ENCODE assay signal across 1 cellular context in the genomic region with DNA sequence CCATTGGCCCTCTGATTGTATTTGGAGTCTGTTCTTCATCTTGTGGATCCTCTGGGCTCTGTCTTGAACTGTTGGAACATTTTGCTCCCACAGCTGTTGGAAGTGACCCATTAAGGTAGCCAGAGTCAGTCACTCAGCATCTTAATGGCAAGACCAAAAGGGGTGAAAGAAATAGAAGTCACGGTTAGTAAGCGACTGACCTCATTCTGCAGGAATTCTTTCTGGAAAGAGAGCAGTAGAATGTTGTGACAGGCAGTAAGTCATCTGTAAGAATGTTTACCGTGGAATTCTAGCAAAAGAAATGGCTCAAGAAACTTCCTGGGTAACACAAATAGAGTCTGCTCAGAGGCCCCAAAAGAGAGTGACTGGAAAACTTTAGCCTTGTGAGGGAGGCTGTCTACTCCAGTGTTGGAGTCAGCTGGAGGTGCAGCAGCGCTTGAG.
TF ChIP-seq lines count a peak whose summit lies in the region.

No MANE protein-coding gene starts in this region.

TF ChIP-seq in SK-N-SH, 30 proteins besides CTCF, POLR2A, EP300 and RAD21 (continued from another document):
- TF ChIP-seq, protein P1, sequence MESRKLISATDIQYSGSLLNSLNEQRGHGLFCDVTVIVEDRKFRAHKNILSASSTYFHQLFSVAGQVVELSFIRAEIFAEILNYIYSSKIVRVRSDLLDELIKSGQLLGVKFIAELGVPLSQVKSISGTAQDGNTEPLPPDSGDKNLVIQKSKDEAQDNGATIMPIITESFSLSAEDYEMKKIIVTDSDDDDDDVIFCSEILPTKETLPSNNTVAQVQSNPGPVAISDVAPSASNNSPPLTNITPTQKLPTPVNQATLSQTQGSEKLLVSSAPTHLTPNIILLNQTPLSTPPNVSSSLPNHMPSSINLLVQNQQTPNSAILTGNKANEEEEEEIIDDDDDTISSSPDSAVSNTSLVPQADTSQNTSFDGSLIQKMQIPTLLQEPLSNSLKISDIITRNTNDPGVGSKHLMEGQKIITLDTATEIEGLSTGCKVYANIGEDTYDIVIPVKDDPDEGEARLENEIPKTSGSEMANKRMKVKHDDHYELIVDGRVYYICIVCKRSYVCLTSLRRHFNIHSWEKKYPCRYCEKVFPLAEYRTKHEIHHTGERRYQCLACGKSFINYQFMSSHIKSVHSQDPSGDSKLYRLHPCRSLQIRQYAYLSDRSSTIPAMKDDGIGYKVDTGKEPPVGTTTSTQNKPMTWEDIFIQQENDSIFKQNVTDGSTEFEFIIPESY (IDR thresholded peaks at IDR 0.05; ENCODE audit: borderline replicate concordance, low read depth) = no peak
- TF ChIP-seq SMC3 (IDR thresholded peaks at IDR 0.05; ENCODE audit: low read depth, low read length) (no peak), EZH2phosphoT487 (IDR thresholded peaks at IDR 0.05; ENCODE audit: borderline replicate concordance, low read depth) (no peak), MEF2A (IDR thresholded peaks at IDR 0.05; ENCODE audit: borderline replicate concordance, low read depth) (peak; percentile 41; the same call in 1 of the 2 replicates), SIN3A (IDR thresholded peaks at IDR 0.05; ENCODE audit: borderline replicate concordance, low read depth, low read length) (peak; percentile 44; the same call in 1 of the 2 replicates), TAF1 (IDR thresholded peaks at IDR 0.05; ENCODE audit: borderline replicate concordance, low read depth, low read length) (peak; percentile 12; the same call in 1 of the 2 replicates), FOXJ3 (CRISPR knock-in tag; IDR thresholded peaks at IDR 0.05) (no peak), CHD2 (IDR thresholded peaks at IDR 0.05; ENCODE audit: low read length, partially characterized antibody) (no peak), RCOR1 (IDR thresholded peaks at IDR 0.05; ENCODE audit: low read length) (no peak), NRF1 (IDR thresholded peaks at IDR 0.05; ENCODE audit: low read depth, low read length) (no peak), GATA2 (CRISPR knock-in tag; IDR thresholded peaks at IDR 0.05) (no peak), RXRA (IDR thresholded peaks at IDR 0.05; ENCODE audit: borderline replicate concordance, low read depth) (peak; percentile 74; the same call in 1 of the 2 replicates), ELF1 (IDR thresholded peaks at IDR 0.05) (no peak), FOXM1 (IDR thresholded peaks at IDR 0.05; ENCODE audit: low read depth) (0 out of 2 replicates have a peak, but pooled peaks have one; percentile 64), GABPA (IDR thresholded peaks at IDR 0.05; ENCODE audit: low read depth) (no peak)
- TF ChIP-seq, protein P2, sequence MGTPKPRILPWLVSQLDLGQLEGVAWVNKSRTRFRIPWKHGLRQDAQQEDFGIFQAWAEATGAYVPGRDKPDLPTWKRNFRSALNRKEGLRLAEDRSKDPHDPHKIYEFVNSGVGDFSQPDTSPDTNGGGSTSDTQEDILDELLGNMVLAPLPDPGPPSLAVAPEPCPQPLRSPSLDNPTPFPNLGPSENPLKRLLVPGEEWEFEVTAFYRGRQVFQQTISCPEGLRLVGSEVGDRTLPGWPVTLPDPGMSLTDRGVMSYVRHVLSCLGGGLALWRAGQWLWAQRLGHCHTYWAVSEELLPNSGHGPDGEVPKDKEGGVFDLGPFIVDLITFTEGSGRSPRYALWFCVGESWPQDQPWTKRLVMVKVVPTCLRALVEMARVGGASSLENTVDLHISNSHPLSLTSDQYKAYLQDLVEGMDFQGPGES (IDR thresholded peaks at IDR 0.05; ENCODE audit: low read depth, low read length) = no peak
- TF ChIP-seq, protein P3, sequence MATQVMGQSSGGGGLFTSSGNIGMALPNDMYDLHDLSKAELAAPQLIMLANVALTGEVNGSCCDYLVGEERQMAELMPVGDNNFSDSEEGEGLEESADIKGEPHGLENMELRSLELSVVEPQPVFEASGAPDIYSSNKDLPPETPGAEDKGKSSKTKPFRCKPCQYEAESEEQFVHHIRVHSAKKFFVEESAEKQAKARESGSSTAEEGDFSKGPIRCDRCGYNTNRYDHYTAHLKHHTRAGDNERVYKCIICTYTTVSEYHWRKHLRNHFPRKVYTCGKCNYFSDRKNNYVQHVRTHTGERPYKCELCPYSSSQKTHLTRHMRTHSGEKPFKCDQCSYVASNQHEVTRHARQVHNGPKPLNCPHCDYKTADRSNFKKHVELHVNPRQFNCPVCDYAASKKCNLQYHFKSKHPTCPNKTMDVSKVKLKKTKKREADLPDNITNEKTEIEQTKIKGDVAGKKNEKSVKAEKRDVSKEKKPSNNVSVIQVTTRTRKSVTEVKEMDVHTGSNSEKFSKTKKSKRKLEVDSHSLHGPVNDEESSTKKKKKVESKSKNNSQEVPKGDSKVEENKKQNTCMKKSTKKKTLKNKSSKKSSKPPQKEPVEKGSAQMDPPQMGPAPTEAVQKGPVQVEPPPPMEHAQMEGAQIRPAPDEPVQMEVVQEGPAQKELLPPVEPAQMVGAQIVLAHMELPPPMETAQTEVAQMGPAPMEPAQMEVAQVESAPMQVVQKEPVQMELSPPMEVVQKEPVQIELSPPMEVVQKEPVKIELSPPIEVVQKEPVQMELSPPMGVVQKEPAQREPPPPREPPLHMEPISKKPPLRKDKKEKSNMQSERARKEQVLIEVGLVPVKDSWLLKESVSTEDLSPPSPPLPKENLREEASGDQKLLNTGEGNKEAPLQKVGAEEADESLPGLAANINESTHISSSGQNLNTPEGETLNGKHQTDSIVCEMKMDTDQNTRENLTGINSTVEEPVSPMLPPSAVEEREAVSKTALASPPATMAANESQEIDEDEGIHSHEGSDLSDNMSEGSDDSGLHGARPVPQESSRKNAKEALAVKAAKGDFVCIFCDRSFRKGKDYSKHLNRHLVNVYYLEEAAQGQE (IDR thresholded peaks at IDR 0.05; ENCODE audit: low read depth, low read length) = 0 out of 2 replicates have a peak, but pooled peaks have one; percentile 16
- TF ChIP-seq, protein P4, sequence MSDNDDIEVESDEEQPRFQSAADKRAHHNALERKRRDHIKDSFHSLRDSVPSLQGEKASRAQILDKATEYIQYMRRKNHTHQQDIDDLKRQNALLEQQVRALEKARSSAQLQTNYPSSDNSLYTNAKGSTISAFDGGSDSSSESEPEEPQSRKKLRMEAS (IDR thresholded peaks at IDR 0.05; ENCODE audit: low read depth) = 0 out of 2 replicates have a peak, but pooled peaks have one; percentile 49
TF ChIP-seq in SK-N-SH: peak in this region for 15.
